8 cellular contexts compared by ENCODE assay signal in the genomic region with DNA sequence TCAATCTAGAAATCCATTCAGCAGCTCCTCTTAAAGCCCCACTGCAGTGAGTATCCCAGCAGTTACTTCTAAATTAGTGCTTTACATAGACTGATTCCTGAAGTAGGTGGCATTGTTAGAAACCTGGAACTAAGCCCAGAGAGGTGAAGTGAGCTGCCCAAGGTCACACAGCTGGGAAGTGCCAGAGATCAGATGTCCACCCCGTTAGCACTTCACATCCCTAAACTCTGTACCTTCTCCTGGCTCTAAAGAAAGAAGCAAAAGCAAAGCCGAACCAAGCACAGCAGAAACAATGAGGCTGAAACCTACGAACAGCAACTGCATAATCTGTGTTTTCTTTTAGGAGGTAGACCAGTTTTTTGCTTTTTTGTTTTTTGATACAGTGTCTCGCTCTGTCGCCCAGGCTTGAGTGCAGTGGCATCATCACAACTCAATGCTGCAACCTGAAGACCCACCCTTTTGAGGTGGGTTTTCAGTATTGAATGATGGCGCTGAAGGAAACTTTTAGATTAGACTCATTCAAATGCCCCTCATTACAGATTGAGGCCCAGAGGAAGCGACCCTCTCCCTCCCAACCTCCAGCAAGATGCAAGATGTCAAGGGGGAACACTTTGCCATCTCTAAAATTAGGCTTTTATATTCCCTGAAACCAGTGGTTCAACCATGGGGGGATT. TPM values are rescaled to one million over a fixed set of nuclear protein-coding genes. Genes with fewer than 3 reads are reported as not detected.
DNase-seq lines count a peak whose midpoint lies in the region; ATAC-seq and TF ChIP-seq lines count a peak whose summit lies in the region.

No MANE protein-coding gene starts in this region.

- H2AK5ac ChIP-seq in trophoblast cell (ENCODE audit: low read length), result peak overlapping the region; percentile 72

- intact Hi-C loops in Calu3 (cut with micrococcal nuclease; ENCODE audit: unreplicated experiment) (loop anchor here (1.0 kb wide), 2 partner anchors 40 to 85 kb away; no protein-coding TSS in a partner anchor), PC-9 (cut with micrococcal nuclease; ENCODE audit: unreplicated experiment) (loop anchor here (1.0 kb wide), 4 partner anchors 25 to 85 kb away; no protein-coding TSS in a partner anchor)

- TF ChIP-seq CTCF in Calu3 (IDR thresholded peaks at IDR 0.05; ENCODE audit: unreplicated experiment) (no peak), PC-9 (conservative IDR thresholded peaks at IDR 0.05) (no peak), foreskin keratinocyte (conservative IDR thresholded peaks at IDR 0.05) (no peak)

- H3K4me3 Mint-ChIP-seq in Calu3 (ENCODE audit: low read depth, unreplicated experiment), result no peak overlapping the region

- peak overlapping the region; percentile 96 for H4K91ac ChIP-seq in trophoblast cell (ENCODE audit: low read depth, low read length)

- peaks cover 64% of the 10 kb centered on the region for H3K79me1 ChIP-seq in trophoblast cell (ENCODE audit: low read length)

- H2BK120ac ChIP-seq in trophoblast cell (ENCODE audit: insufficient read depth, low read length, poor library complexity), result peak overlapping the region; percentile 100

- H3K4me2 ChIP-seq in PC-9 (peak overlapping the region; percentile 96), trophoblast cell (ENCODE audit: low read length) (no peak overlapping the region)

- no peak overlapping the region for H3K9ac ChIP-seq in trophoblast cell (ENCODE audit: low read length)

- no TSS peak for BruUV-seq in Calu3 (replicated peaks; lab: Mats Ljungman, UMichigan)
- no TSS peak for BruUV-seq in PC-9 (replicated peaks; lab: Mats Ljungman, UMichigan)

- peak overlapping the region; percentile 97 for H2BK5ac ChIP-seq in trophoblast cell (ENCODE audit: low read depth, low read length, poor library complexity)

- H3K36me3 Mint-ChIP-seq in Calu3 (ENCODE audit: insufficient read depth, unreplicated experiment), result peaks cover 72% of the 10 kb centered on the region

- H3K36me3 ChIP-seq in PC-9 (ENCODE audit: low read depth) (peaks cover 2% of the 10 kb centered on the region), trophoblast cell (ENCODE audit: control insufficient read depth in 1 of 2, insufficient read depth in 2 of 2, low read length in 2 of 2) (no peaks in the 10 kb centered on the region), MG63 (peaks cover 2% of the 10 kb centered on the region; the same call in 1 of the 2 replicates)

- ATAC-seq in foreskin keratinocyte (no peak), HG03460 (IDR thresholded peaks at IDR 0.05; ENCODE audit: unreplicated experiment) (no peak)

- peak; percentile 34 for DNase-seq in Calu3
- no peak for DNase-seq in PC-9
- DNase-seq in foreskin keratinocyte, result no peak
- no peak for DNase-seq in trophoblast cell
- DNase-seq in NCI-H128 (lab: John Stamatoyannopoulos, UW; ENCODE audit: unreplicated experiment), result no peak
- DNase-seq in SHP77 (lab: John Stamatoyannopoulos, UW), result no peak
- no peak for DNase-seq in MG63

- H3K9me3 ChIP-seq in PC-9 (ENCODE audit: insufficient read depth, low read depth), result no peaks in the 10 kb centered on the region
- no peaks in the 10 kb centered on the region for H3K9me3 ChIP-seq in trophoblast cell (ENCODE audit: insufficient read depth, low read depth, low read length)
- no peaks in the 10 kb centered on the region for H3K9me3 ChIP-seq in MG63

- peak overlapping the region; percentile 88 for H3K14ac ChIP-seq in trophoblast cell (ENCODE audit: low read length)

- peak overlapping the region; percentile 34 for H4K12ac ChIP-seq in trophoblast cell (ENCODE audit: low read depth, low read length)

- H3K4me3 ChIP-seq in PC-9 (peak overlapping the region; percentile 52; the same call in 1 of the 2 replicates), trophoblast cell (ENCODE audit: low read depth, low read length) (no peak overlapping the region), MG63 (no peak overlapping the region)

- no peaks in the 10 kb centered on the region for H3K4me1 Mint-ChIP-seq in Calu3 (ENCODE audit: low read depth, unreplicated experiment)

- no peaks in the 10 kb centered on the region for H3K27me3 ChIP-seq in PC-9 (ENCODE audit: insufficient read depth, low read depth)
- H3K27me3 ChIP-seq in foreskin keratinocyte, result no peaks in the 10 kb centered on the region
- no peaks in the 10 kb centered on the region for H3K27me3 ChIP-seq in trophoblast cell (ENCODE audit: insufficient read depth, low read length)
- no peaks in the 10 kb centered on the region for H3K27me3 ChIP-seq in MG63

- peak overlapping the region; percentile 99 for H2BK12ac ChIP-seq in trophoblast cell (ENCODE audit: low read length)

- H2AFZ ChIP-seq in PC-9 (no peak overlapping the region), trophoblast cell (ENCODE audit: insufficient read depth, low read length, poor library complexity) (peak overlapping the region; percentile 20)

- CTCF ChIA-PET in Calu3 (lab: Charles Lee) (interaction anchor here (0.6 to 11.2 kb wide), 20 partner anchors 10 to 249 kb away, joined by 3 to 136 read pairs (median 6); a partner anchor contains a TSS), PC-9 (lab: Charles Lee) (interaction anchor here (0.9 to 1.8 kb wide), 2 partner anchors 25 to 85 kb away, joined by 3 to 8 read pairs; no protein-coding TSS in a partner anchor)

- H3K4ac ChIP-seq in trophoblast cell (ENCODE audit: low read depth, low read length), result peak overlapping the region; percentile 46

- H3K27ac Mint-ChIP-seq in Calu3 (ENCODE audit: unreplicated experiment), result no peak overlapping the region

- peaks cover 21% of the 10 kb centered on the region for H3K79me2 ChIP-seq in PC-9 (ENCODE audit: low read depth)
- peaks cover 32% of the 10 kb centered on the region for H3K79me2 ChIP-seq in trophoblast cell (ENCODE audit: control insufficient read depth, insufficient read depth, low read length, poor library complexity)

- H3K4me1 ChIP-seq in PC-9 (replicated peaks; ENCODE audit: insufficient read depth), result peaks cover 68% of the 10 kb centered on the region
- H3K4me1 ChIP-seq in foreskin keratinocyte, result peaks cover 41% of the 10 kb centered on the region
- peaks cover 35 to 50% of the 10 kb centered on the region in 2 experiments for H3K4me1 ChIP-seq in trophoblast cell (ENCODE audit: control insufficient read depth in 1 of 2, insufficient read depth in 2 of 2, low read length in 2 of 2)

- no peaks in the 10 kb centered on the region for H3K9me2 ChIP-seq in PC-9 (ENCODE audit: insufficient read depth)

- H3F3A ChIP-seq in PC-9 (ENCODE audit: insufficient read depth, low read depth), result peaks cover 65% of the 10 kb centered on the region

- no peaks in the 10 kb centered on the region for H4K20me1 ChIP-seq in PC-9 (ENCODE audit: insufficient read depth)

- WGBS in trophoblast cell (ENCODE audit: extremely low coverage, insufficient coverage, insufficient read length), result no CpG with 5 or more reads among the region's 7 CpGs

- H3K27ac ChIP-seq in PC-9 (peak overlapping the region; percentile 99), foreskin keratinocyte (peak overlapping the region; percentile 86), trophoblast cell (ENCODE audit: low read depth, low read length) (peak overlapping the region; percentile 100)

- no peaks in the 10 kb centered on the region for H3K27me3 Mint-ChIP-seq in Calu3 (ENCODE audit: unreplicated experiment)

- H4K8ac ChIP-seq in trophoblast cell (ENCODE audit: low read depth, low read length), result peak overlapping the region; percentile 78

- POLR2A ChIA-PET in PC-9 (lab: Charles Lee; ENCODE audit: unreplicated experiment), result interaction anchor here (0.6 to 1.2 kb wide), 8 partner anchors 20 to 1424 kb away, joined by 3 to 25 read pairs (median 8); no protein-coding TSS in a partner anchor

- H3K18ac ChIP-seq in trophoblast cell (ENCODE audit: low read length), result peak overlapping the region; percentile 82

- H3K9me3 Mint-ChIP-seq in Calu3 (ENCODE audit: low read depth, unreplicated experiment), result no peaks in the 10 kb centered on the region

- no peak overlapping the region for H3K23ac ChIP-seq in trophoblast cell (ENCODE audit: low read length)

RNA-seq across cellular contexts. Expression of a gene that starts 3.2 kb away (rescaled TPM):
- total RNA-seq in Calu3 (2022), result 53.1 and 77.3 TPM in 2 replicates
- 72.3 and 107 TPM in 2 replicates for total RNA-seq in PC-9 (2021)
- total RNA-seq in foreskin keratinocyte, result 29.7 and 31.1 TPM in 2 replicates
- 7.9 and 9.1 TPM in 2 replicates for polyA plus RNA-seq in foreskin keratinocyte
- polyA plus RNA-seq in trophoblast cell (2013), result 44.5 and 45.1 TPM in 2 replicates
- 10.2 and 14.1 TPM in 2 replicates for total RNA-seq in MG63 (2014; rRNA removed; shearing (Covaris generic); ENCODE audit: low replicate concordance)
